Comparison of ENCODE assay signal across 6 cellular contexts in the genomic region with DNA sequence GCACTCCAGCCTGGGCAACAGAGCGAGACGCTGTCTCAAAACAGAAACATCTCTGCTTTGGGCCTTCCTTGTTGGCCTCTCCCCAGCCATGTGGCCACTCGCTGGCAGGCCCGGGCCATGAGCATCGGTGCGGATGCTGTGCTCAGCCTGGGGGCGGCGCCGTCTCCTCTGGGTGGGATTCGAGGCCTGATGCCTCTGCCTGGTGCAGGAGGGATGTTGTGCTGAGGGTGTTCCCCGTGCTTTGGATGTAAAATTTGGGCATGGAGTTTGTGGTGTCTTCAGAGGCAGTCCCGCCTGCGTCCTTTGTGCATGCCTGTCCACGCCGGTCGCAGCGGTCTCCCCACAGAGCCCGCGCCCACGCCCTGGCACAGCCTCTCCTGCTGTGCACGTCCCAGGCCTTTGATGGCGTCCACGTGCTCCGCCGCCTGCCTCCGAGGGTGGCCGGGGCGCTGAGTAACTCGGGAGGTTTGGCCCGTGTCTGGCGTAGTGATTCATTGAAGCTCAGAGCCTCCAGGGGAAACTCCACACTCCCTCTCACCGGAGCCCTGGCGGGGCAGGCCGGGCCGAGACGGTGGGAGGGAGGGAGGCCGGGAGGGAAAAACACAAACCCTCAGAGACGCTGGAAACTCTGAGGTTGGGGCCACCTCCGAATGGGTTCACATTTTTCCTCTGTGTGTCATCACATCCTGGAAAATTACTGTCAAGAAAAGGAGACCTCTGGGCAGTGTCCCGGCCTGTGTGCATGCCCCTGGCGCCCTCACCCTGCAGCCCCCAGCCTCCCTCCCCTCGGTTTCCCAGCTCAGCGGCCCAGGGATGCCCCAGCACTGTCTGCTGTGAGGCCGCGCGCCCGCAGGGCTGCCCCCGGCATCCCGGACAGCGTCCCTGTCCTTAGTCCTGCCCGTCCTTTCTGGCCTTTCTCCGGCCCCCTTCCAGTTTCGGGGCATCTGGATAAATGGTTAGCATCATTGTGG.
A peak's percentile ranks its signal among the peaks of the same experiment; 100 is the strongest.
DNase-seq lines count a peak whose midpoint lies in the region; ATAC-seq lines count a peak whose summit lies in the region.

No MANE protein-coding gene starts in this region.

- H3K27me3 ChIP-seq in muscle layer of colon (ENCODE audit: control insufficient read depth in 1 of 2, insufficient read depth in 2 of 2, low read length in 2 of 2) = no peaks in the 10 kb centered on the region

- ATAC-seq in HG03108 (IDR thresholded peaks at IDR 0.05; ENCODE audit: unreplicated experiment) = no peak

- H3K27ac ChIP-seq in muscle layer of colon (ENCODE audit: low read depth, low read length) = peak overlapping the region; percentile 57

- H3K4me1 ChIP-seq in muscle layer of colon (ENCODE audit: insufficient read depth, low read length) = peaks cover 41% of the 10 kb centered on the region

- no peak overlapping the region for H3K9ac ChIP-seq in muscle layer of colon (ENCODE audit: low read length)

- peak; percentile 87 for DNase-seq in ELF-1 (ENCODE audit: low read depth, low spot score)
- DNase-seq in activated T-helper 9 cell treated with anti-CD3 and anti-CD28 coated beads, Interleukin-2, amount 50 U/mL, for 16 hours (ENCODE audit: low read depth) = peak; percentile 36
- no peak for DNase-seq in DMS153 treated with DMSO at 0.1 percent for 48 hours (lab: John Stamatoyannopoulos, UW; ENCODE audit: unreplicated experiment)
- DNase-seq in NCI-H774 (lab: John Stamatoyannopoulos, UW) = no peak

- peak overlapping the region in 1 of 2 donors; percentile 11 for H3K4me3 ChIP-seq in muscle layer of colon (ENCODE audit: low read depth in 1 of 2, low read length in 2 of 2)

- no peaks in the 10 kb centered on the region for H3K36me3 ChIP-seq in muscle layer of colon (ENCODE audit: insufficient read depth, low read length)

- no peaks in the 10 kb centered on the region for H3K9me3 ChIP-seq in muscle layer of colon (ENCODE audit: low read length)

Comparison
In these comparisons a context has a peak if more than half of its experiments do, and no peak if none do; other contexts are left out.
1. DNase-seq: peak in ELF-1 (single experiment) and activated T-helper 9 cell treated with anti-CD3 and anti-CD28 coated beads, Interleukin-2, amount 50 U/mL, for 16 hours (single experiment); none in DMS153 treated with DMSO at 0.1 percent for 48 hours (single experiment) and NCI-H774 (single experiment).